In genomic region chr13:42039946-42040729, GRCh38 we compare ENCODE assay signal across 1 cellular context.
TF ChIP-seq lines count a peak whose summit lies in the region.

No MANE protein-coding gene starts in this region.

TF ChIP-seq in WTC11, 78 proteins besides CTCF, POLR2A, EP300 and RAD21 (continued from another document and continues in another):
- TF ChIP-seq FOXP1 (CRISPR knock-in tag; IDR thresholded peaks at IDR 0.05; ENCODE audit: borderline replicate concordance) (no peak), SMAD4 (CRISPR knock-in tag; IDR thresholded peaks at IDR 0.05) (no peak), USF1 (CRISPR knock-in tag; IDR thresholded peaks at IDR 0.05) (peak; percentile 70), ZNF138 (CRISPR knock-in tag; conservative IDR thresholded peaks at IDR 0.05) (no peak), GABPB1 (CRISPR knock-in tag; IDR thresholded peaks at IDR 0.05) (0 out of 2 replicates have a peak, but pooled peaks have one; percentile 19), MLX (CRISPR knock-in tag; IDR thresholded peaks at IDR 0.05) (no peak), MXD4 (CRISPR knock-in tag; IDR thresholded peaks at IDR 0.05; ENCODE audit: borderline replicate concordance) (no peak), JUN (CRISPR knock-in tag; IDR thresholded peaks at IDR 0.05) (no peak), FOXK1 (CRISPR knock-in tag; IDR thresholded peaks at IDR 0.05) (no peak), MYBL2 (CRISPR knock-in tag; IDR thresholded peaks at IDR 0.05) (no peak), SP1 (CRISPR knock-in tag; conservative IDR thresholded peaks at IDR 0.05) (peak; percentile 35; the same call in 1 of the 2 replicates), E2F4 (CRISPR knock-in tag; IDR thresholded peaks at IDR 0.05; ENCODE audit: borderline replicate concordance, low read depth) (no peak), OVOL2 (CRISPR knock-in tag; IDR thresholded peaks at IDR 0.05; ENCODE audit: borderline replicate concordance) (no peak), SOX15 (CRISPR knock-in tag; IDR thresholded peaks at IDR 0.05) (no peak), ZNF219 (CRISPR knock-in tag; IDR thresholded peaks at IDR 0.05; ENCODE audit: borderline replicate concordance) (peak; percentile 25; the same call in 1 of the 2 replicates), ZNF671 (CRISPR knock-in tag; IDR thresholded peaks at IDR 0.05) (no peak), EMX1 (CRISPR knock-in tag; IDR thresholded peaks at IDR 0.05) (no peak), MAX (CRISPR knock-in tag; IDR thresholded peaks at IDR 0.05) (no peak), ARID4B (CRISPR knock-in tag; IDR thresholded peaks at IDR 0.05; ENCODE audit: borderline replicate concordance) (no peak), RELA (CRISPR knock-in tag; IDR thresholded peaks at IDR 0.05; ENCODE audit: borderline replicate concordance) (0 out of 2 replicates have a peak, but pooled peaks have one; percentile 14), NFE2L1 (CRISPR knock-in tag; IDR thresholded peaks at IDR 0.05) (no peak), HMGA2 (CRISPR knock-in tag; IDR thresholded peaks at IDR 0.05) (no peak), ELF4 (CRISPR knock-in tag; IDR thresholded peaks at IDR 0.05; ENCODE audit: low read depth) (0 out of 2 replicates have a peak, but pooled peaks have one; percentile 57), ZNF416 (CRISPR knock-in tag; IDR thresholded peaks at IDR 0.05) (peak; percentile 64; the same call in 1 of the 2 replicates), PRRX2 (CRISPR knock-in tag; IDR thresholded peaks at IDR 0.05) (no peak), ZNF396 (CRISPR knock-in tag; IDR thresholded peaks at IDR 0.05; ENCODE audit: borderline replicate concordance) (no peak), TEAD1 (CRISPR knock-in tag; IDR thresholded peaks at IDR 0.05) (no peak), NR3C1 (CRISPR knock-in tag; conservative IDR thresholded peaks at IDR 0.05; ENCODE audit: low read depth) (no peak), ATF3 (CRISPR knock-in tag; conservative IDR thresholded peaks at IDR 0.05) (no peak), PREB (CRISPR knock-in tag; IDR thresholded peaks at IDR 0.05; ENCODE audit: borderline replicate concordance) (no peak), STAT6 (CRISPR knock-in tag; conservative IDR thresholded peaks at IDR 0.05; ENCODE audit: low read depth) (no peak), ZNF232 (CRISPR knock-in tag; IDR thresholded peaks at IDR 0.05) (no peak)
- TF ChIP-seq, protein P1, sequence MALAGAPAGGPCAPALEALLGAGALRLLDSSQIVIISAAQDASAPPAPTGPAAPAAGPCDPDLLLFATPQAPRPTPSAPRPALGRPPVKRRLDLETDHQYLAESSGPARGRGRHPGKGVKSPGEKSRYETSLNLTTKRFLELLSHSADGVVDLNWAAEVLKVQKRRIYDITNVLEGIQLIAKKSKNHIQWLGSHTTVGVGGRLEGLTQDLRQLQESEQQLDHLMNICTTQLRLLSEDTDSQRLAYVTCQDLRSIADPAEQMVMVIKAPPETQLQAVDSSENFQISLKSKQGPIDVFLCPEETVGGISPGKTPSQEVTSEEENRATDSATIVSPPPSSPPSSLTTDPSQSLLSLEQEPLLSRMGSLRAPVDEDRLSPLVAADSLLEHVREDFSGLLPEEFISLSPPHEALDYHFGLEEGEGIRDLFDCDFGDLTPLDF (CRISPR knock-in tag; IDR thresholded peaks at IDR 0.05), result no peak
- TF ChIP-seq, protein P2, sequence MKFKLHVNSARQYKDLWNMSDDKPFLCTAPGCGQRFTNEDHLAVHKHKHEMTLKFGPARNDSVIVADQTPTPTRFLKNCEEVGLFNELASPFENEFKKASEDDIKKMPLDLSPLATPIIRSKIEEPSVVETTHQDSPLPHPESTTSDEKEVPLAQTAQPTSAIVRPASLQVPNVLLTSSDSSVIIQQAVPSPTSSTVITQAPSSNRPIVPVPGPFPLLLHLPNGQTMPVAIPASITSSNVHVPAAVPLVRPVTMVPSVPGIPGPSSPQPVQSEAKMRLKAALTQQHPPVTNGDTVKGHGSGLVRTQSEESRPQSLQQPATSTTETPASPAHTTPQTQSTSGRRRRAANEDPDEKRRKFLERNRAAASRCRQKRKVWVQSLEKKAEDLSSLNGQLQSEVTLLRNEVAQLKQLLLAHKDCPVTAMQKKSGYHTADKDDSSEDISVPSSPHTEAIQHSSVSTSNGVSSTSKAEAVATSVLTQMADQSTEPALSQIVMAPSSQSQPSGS (CRISPR knock-in tag; IDR thresholded peaks at IDR 0.05; ENCODE audit: borderline replicate concordance, low read depth), result no peak
- TF ChIP-seq, protein P3, sequence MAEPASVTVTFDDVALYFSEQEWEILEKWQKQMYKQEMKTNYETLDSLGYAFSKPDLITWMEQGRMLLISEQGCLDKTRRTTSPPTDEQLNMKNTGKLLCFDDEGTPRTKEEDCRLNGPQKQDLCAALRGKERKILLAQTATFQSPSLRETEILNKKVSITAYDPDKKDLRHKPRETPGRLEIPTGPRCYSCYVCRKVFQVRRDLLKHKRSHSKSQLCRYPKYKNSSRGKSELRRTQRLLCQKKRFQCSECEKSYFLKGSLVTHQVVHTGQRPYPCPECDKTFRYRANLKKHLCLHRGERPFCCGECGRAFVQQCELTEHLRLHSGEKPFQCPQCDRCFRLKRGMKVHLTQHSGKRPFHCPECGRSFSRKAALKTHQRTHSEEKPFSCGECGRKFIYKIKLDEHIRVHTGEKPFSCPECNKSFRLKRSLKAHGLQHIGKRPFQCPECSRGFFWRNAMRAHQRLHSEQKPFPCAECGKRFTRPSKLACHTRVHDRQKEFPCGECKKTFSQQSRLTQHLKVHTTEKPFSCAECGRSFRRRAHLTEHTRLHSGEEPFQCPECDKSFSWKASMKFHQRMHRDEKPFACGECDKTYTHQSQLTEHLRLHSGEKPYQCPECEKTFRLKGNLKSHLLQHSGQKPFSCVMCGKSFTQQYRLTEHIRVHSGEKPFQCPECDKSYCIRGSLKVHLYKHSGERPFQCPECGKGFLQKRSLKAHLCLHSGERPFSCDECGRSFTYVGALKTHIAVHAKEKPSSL (CRISPR knock-in tag; conservative IDR thresholded peaks at IDR 0.05), result no peak
- TF ChIP-seq, protein P4, sequence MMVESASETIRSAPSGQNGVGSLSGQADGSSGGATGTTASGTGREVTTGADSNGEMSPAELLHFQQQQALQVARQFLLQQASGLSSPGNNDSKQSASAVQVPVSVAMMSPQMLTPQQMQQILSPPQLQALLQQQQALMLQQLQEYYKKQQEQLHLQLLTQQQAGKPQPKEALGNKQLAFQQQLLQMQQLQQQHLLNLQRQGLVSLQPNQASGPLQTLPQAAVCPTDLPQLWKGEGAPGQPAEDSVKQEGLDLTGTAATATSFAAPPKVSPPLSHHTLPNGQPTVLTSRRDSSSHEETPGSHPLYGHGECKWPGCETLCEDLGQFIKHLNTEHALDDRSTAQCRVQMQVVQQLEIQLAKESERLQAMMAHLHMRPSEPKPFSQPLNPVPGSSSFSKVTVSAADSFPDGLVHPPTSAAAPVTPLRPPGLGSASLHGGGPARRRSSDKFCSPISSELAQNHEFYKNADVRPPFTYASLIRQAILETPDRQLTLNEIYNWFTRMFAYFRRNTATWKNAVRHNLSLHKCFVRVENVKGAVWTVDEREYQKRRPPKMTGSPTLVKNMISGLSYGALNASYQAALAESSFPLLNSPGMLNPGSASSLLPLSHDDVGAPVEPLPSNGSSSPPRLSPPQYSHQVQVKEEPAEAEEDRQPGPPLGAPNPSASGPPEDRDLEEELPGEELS (CRISPR knock-in tag; IDR thresholded peaks at IDR 0.05), result peak; percentile 27; the same call in 1 of the 2 replicates
- TF ChIP-seq, protein P5, sequence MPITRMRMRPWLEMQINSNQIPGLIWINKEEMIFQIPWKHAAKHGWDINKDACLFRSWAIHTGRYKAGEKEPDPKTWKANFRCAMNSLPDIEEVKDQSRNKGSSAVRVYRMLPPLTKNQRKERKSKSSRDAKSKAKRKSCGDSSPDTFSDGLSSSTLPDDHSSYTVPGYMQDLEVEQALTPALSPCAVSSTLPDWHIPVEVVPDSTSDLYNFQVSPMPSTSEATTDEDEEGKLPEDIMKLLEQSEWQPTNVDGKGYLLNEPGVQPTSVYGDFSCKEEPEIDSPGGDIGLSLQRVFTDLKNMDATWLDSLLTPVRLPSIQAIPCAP (CRISPR knock-in tag; IDR thresholded peaks at IDR 0.05), result peak; percentile 16; the same call in 1 of the 2 replicates
- TF ChIP-seq, protein P6, sequence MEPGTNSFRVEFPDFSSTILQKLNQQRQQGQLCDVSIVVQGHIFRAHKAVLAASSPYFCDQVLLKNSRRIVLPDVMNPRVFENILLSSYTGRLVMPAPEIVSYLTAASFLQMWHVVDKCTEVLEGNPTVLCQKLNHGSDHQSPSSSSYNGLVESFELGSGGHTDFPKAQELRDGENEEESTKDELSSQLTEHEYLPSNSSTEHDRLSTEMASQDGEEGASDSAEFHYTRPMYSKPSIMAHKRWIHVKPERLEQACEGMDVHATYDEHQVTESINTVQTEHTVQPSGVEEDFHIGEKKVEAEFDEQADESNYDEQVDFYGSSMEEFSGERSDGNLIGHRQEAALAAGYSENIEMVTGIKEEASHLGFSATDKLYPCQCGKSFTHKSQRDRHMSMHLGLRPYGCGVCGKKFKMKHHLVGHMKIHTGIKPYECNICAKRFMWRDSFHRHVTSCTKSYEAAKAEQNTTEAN (CRISPR knock-in tag; IDR thresholded peaks at IDR 0.05), result no peak
